10 cellular contexts compared by ENCODE assay signal in genomic region chr7:73555411-73555982, GRCh38. TPM values are rescaled to one million over a fixed set of nuclear protein-coding genes. Genes with fewer than 3 reads are reported as not detected.
DNase-seq lines count a peak whose midpoint lies in the region; ATAC-seq, FAIRE-seq and TF ChIP-seq lines count a peak whose summit lies in the region.
"Had no signal": no experiment of that assay in that cellular context is flagged by ENCODE, and none has a peak within 500 bp of the region (broad histone marks: within the 10 kb centered on the region; RNA-seq: fewer than 3 reads in every experiment).

No MANE protein-coding gene starts in this region.

- TF ChIP-seq EP300 in HepG2 (IDR thresholded peaks at IDR 0.05; ENCODE audit: low read depth in 2 of 2, low read length in 2 of 2) (no peak), HepG2 (CRISPR knock-in tag; IDR thresholded peaks at IDR 0.05; ENCODE audit: borderline replicate concordance) (no peak)

- DNase-seq in HepG2 (ENCODE audit: low spot score) (no peak), right lobe of liver (no peak), lower lobe of right lung (no peak), vagina (ENCODE audit: extremely low spot score in 2 of 2) (no peak), GM13977 (ENCODE audit: low spot score) (no peak), superior temporal gyrus (ENCODE audit: extremely low spot score) (no peak), NCI-H128 (lab: John Stamatoyannopoulos, UW; ENCODE audit: unreplicated experiment) (no peak)
- DNase-seq: caudate nucleus had no signal

- FAIRE-seq in HepG2 (lab: Jason Lieb, UNC) = no peak
- FAIRE-seq: G401.6 had no signal

- H2AFZ ChIP-seq in HepG2 (ENCODE audit: low read length) = no peak overlapping the region

- no peaks in the 10 kb centered on the region for H3K9me3 Mint-ChIP-seq in activated naive CD8-positive, alpha-beta T cell (ENCODE audit: low read depth)

- peak overlapping the region; percentile 94; the same call in 1 of the 2 replicates for H3K9ac ChIP-seq in HepG2 (ENCODE audit: insufficient read depth, low read depth, low read length)

- no peaks in the 10 kb centered on the region for H3K27me3 Mint-ChIP-seq in activated naive CD8-positive, alpha-beta T cell

- H3K79me2 ChIP-seq in HepG2 (ENCODE audit: insufficient read depth, low read length) = peaks cover 27% of the 10 kb centered on the region

- H3K27me3 ChIP-seq in HepG2 (ENCODE audit: control insufficient read depth in 1 of 2, insufficient read depth in 2 of 2, low read length in 2 of 2) (no peaks in the 10 kb centered on the region; a peak in 1 of 5 replicates), right lobe of liver (no peaks in the 10 kb centered on the region), lower lobe of right lung (ENCODE audit: low read depth) (no peaks in the 10 kb centered on the region), vagina (no peaks in the 10 kb centered on the region)

- TF ChIP-seq POLR2A in HepG2 (IDR thresholded peaks at IDR 0.05; ENCODE audit: insufficient read depth in 1 of 2, low read depth in 2 of 2, low read length in 2 of 2) (no peak), right lobe of liver (IDR thresholded peaks at IDR 0.05) (no peak), vagina (IDR thresholded peaks at IDR 0.05) (no peak)

- H4K20me1 ChIP-seq in HepG2 (ENCODE audit: insufficient read depth, low read length) = peaks cover 5% of the 10 kb centered on the region; the same call in 1 of the 2 replicates

- CTCF ChIA-PET in HepG2 (lab: Yijun Ruan, JAX; ENCODE audit: low intra/inter-chr PET ratio, low total read pairs) = no interaction called here

- H3K4me1 Mint-ChIP-seq in activated naive CD8-positive, alpha-beta T cell (ENCODE audit: low read depth) = peaks cover 41% of the 10 kb centered on the region

- peaks cover 0 to 15% of the 10 kb centered on the region in 2 experiments; a peak in 3 of 5 replicates for H3K36me3 ChIP-seq in HepG2 (replicated peaks in 1 of 2; ENCODE audit: control insufficient read depth in 1 of 2, insufficient read depth in 2 of 2, low read length in 2 of 2)
- H3K36me3 ChIP-seq in right lobe of liver = peaks cover 0 to 40% (median 12%) of the 10 kb centered on the region in 4 donors
- peaks cover 36% of the 10 kb centered on the region for H3K36me3 ChIP-seq in lower lobe of right lung
- peaks cover 0 to 26% of the 10 kb centered on the region in 2 donors for H3K36me3 ChIP-seq in vagina

- in situ Hi-C loops in HepG2 (cut with HindIII; ENCODE audit: extremely low pct_ligation_motif_present, low pct_unique_long_range_greater_than_20kb) (no loop called here), GM13977 (cut with MboI; ENCODE audit: low pct_unique_long_range_greater_than_20kb, low sequenced_read_pairs, unreplicated experiment) (no loop called here)

- TF ChIP-seq CTCF in HepG2 (CRISPR knock-in tag; IDR thresholded peaks at IDR 0.05) = no peak
- no peak for TF ChIP-seq CTCF in right lobe of liver (IDR thresholded peaks at IDR 0.05)
- no peak for TF ChIP-seq CTCF in lower lobe of right lung (IDR thresholded peaks at IDR 0.05)
- TF ChIP-seq CTCF in vagina (IDR thresholded peaks at IDR 0.05) = no peak
- TF ChIP-seq CTCF in GM13977 (IDR thresholded peaks at IDR 0.05; ENCODE audit: extremely low read depth, insufficient read depth, missing control alignments) = no peak

- intact Hi-C loops in HepG2 (cut with micrococcal nuclease; ENCODE audit: unreplicated experiment) = loop anchor here (5.0 kb wide), 1 partner anchor 33 kb away; the partner anchor contains the start of gene BAZ1B
- intact Hi-C loops in right lobe of liver (cut with DNase I) = loop anchor here (5.0 kb wide), 1 partner anchor 33 kb away; the partner anchor contains the start of gene BAZ1B (in 2 of the 2)
- intact Hi-C loops in lower lobe of right lung (cut with DNase I) = no loop called here
- intact Hi-C loops in vagina (cut with DNase I) = loop anchor here (5.0 kb wide), 1 partner anchor 33 kb away; the partner anchor contains the start of gene BAZ1B

- H3K9me3 ChIP-seq in HepG2 (ENCODE audit: low read length) (no peaks in the 10 kb centered on the region), right lobe of liver (no peaks in the 10 kb centered on the region), lower lobe of right lung (no peaks in the 10 kb centered on the region), vagina (no peaks in the 10 kb centered on the region)

- H3K4me3 ChIP-seq in HepG2 (replicated peaks in 1 of 3; ENCODE audit: insufficient read depth in 1 of 3, low read depth in 2 of 3, low read length in 3 of 3) = peak overlapping the region; percentile 77 to 90 (median 86); a peak in 3 of 6 replicates
- no peak overlapping the region for H3K4me3 ChIP-seq in right lobe of liver
- H3K4me3 ChIP-seq in lower lobe of right lung = peak overlapping the region; percentile 73
- peak overlapping the region; percentile 73 to 95 for H3K4me3 ChIP-seq in vagina

- no peak for ATAC-seq in HepG2
- no peak for ATAC-seq in right lobe of liver
- no peak for ATAC-seq in lower lobe of right lung

- H3K4me2 ChIP-seq in HepG2 (ENCODE audit: low read depth, low read length) = peak overlapping the region; percentile 88

- H3K27ac ChIP-seq in HepG2 (ENCODE audit: extremely low read length, insufficient read depth, low read length) (no peak overlapping the region), right lobe of liver (no peak overlapping the region), lower lobe of right lung (peak overlapping the region; percentile 97), vagina (peak overlapping the region; percentile 99)

- H3K36me3 Mint-ChIP-seq in activated naive CD8-positive, alpha-beta T cell = no peaks in the 10 kb centered on the region

- POLR2A ChIA-PET in HepG2 (lab: Yijun Ruan, JAX) = no interaction called here

- no peak for TF ChIP-seq RAD21 in HepG2 (CRISPR knock-in tag; IDR thresholded peaks at IDR 0.05)

- peak overlapping the region; percentile 69 for H3K27ac Mint-ChIP-seq in activated naive CD8-positive, alpha-beta T cell

- peak overlapping the region; percentile 94 for H3K4me3 Mint-ChIP-seq in activated naive CD8-positive, alpha-beta T cell

- 85% methylated on average over 6 of the region's 6 CpGs for WGBS in HepG2 (ENCODE audit: low lambda C conversion rate)
- 65% methylated on average over 6 of the region's 6 CpGs for WGBS in right lobe of liver (ENCODE audit: insufficient coverage, low coverage, low lambda C conversion rate, missing lambda C conversion rate)

- BruUV-seq in HepG2 (replicated peaks; lab: Mats Ljungman, UMichigan) = no TSS peak

- H3K4me1 ChIP-seq in HepG2 (ENCODE audit: insufficient read depth, low read length) = peaks cover 45% of the 10 kb centered on the region
- H3K4me1 ChIP-seq in right lobe of liver = peaks cover 0 to 16% (median 8%) of the 10 kb centered on the region in 4 donors
- peaks cover 24% of the 10 kb centered on the region for H3K4me1 ChIP-seq in lower lobe of right lung
- H3K4me1 ChIP-seq in vagina = peaks cover 24% of the 10 kb centered on the region

RNA-seq across cellular contexts. Expression of gene BCL7B, which starts 2.0 kb away (rescaled TPM):
- total RNA-seq in HepG2 (2016; rRNA removed; fragmentation: Illumina TruSeq; extraction: Trizol) = 22.1 and 24.3 TPM in 2 replicates
- 46.0 and 47.6 TPM in 2 replicates for total RNA-seq in HepG2 (2016; cell fraction: cytosol; rRNA removed; fragmentation: Illumina TruSeq; extraction: Trizol; ENCODE audit: low read depth)
- 17.6 and 24.7 TPM in 2 replicates for total RNA-seq in HepG2 (2016; cell fraction: insoluble cytoplasmic fraction; rRNA removed; fragmentation: Illumina TruSeq; extraction: Trizol)
- 71.6 and 76.1 TPM in 2 replicates for total RNA-seq in HepG2 (2016; cell fraction: membrane; rRNA removed; fragmentation: Illumina TruSeq; extraction: Trizol)
- total RNA-seq in HepG2 (2016; cell fraction: nucleus; rRNA removed; fragmentation: Illumina TruSeq; extraction: Trizol) = 13.2 and 14.6 TPM in 2 replicates
- 38.2 and 38.3 TPM in 2 replicates for polyA plus RNA-seq in HepG2 (2011; rRNA removed)
- 26.3 and 36.9 TPM in 2 replicates for polyA plus RNA-seq in HepG2 (2011; cell fraction: cytosol; rRNA removed)
- 18.9 and 21.3 TPM in 2 replicates for polyA plus RNA-seq in HepG2 (2011; cell fraction: nucleus; rRNA removed)
- 17.2 and 21.1 TPM in 2 replicates for polyA plus RNA-seq in HepG2 (2012)
- polyA plus RNA-seq in HepG2 (2016; cell fraction: cytosol; fragmentation: Illumina TruSeq; extraction: Trizol; ENCODE audit: low read depth) = 67.1 and 73.8 TPM in 2 replicates
- 26.5 and 34.4 TPM in 2 replicates for polyA plus RNA-seq in HepG2 (2016; cell fraction: insoluble cytoplasmic fraction; fragmentation: Illumina TruSeq; extraction: Trizol; ENCODE audit: low read depth)
- 87.1 and 87.3 TPM in 2 replicates for polyA plus RNA-seq in HepG2 (2016; cell fraction: membrane; fragmentation: Illumina TruSeq; extraction: Trizol; ENCODE audit: low read depth)
- polyA plus RNA-seq in HepG2 (2016; cell fraction: nucleus; fragmentation: Illumina TruSeq; extraction: Trizol; ENCODE audit: insufficient read depth, low read depth) = 31.2 and 33.1 TPM in 2 replicates
- 47.1 and 98.7 TPM in 2 replicates for polyA minus RNA-seq in HepG2 (2011; rRNA and poly(A)+ RNA removed; ENCODE audit: low replicate concordance)
- 17.2 and 21.1 TPM in 2 replicates for polyA minus RNA-seq in HepG2 (2011; cell fraction: cytosol; rRNA and poly(A)+ RNA removed)
- 13.4 and 13.7 TPM in 2 replicates for polyA minus RNA-seq in HepG2 (2011; cell fraction: nucleus; rRNA and poly(A)+ RNA removed)
- total RNA-seq in right lobe of liver = 10 to 100 TPM; 19.3 to 45.6 (median 21.3) TPM
- 52.8 TPM for total RNA-seq in lower lobe of right lung
- 57.0 TPM for total RNA-seq in vagina

RNA-seq across cellular contexts. Expression of gene TBL2, which starts 22.9 kb away (rescaled TPM):
- total RNA-seq in HepG2 (2016; rRNA removed; fragmentation: Illumina TruSeq; extraction: Trizol) (17.7 and 47.2 TPM in 2 replicates), right lobe of liver (10 to 100 TPM; 12.3 to 31.1 (median 16.6) TPM), lower lobe of right lung (27.9 TPM), vagina (29.0 TPM)
- total RNA-seq in HepG2 (2016; cell fraction: cytosol; rRNA removed; fragmentation: Illumina TruSeq; extraction: Trizol; ENCODE audit: low read depth) = 15.6 and 16.0 TPM in 2 replicates
- total RNA-seq in HepG2 (2016; cell fraction: insoluble cytoplasmic fraction; rRNA removed; fragmentation: Illumina TruSeq; extraction: Trizol) = 18.0 and 45.6 TPM in 2 replicates
- total RNA-seq in HepG2 (2016; cell fraction: membrane; rRNA removed; fragmentation: Illumina TruSeq; extraction: Trizol) = 19.6 and 21.4 TPM in 2 replicates
- total RNA-seq in HepG2 (2016; cell fraction: nucleus; rRNA removed; fragmentation: Illumina TruSeq; extraction: Trizol) = 39.7 and 53.4 TPM in 2 replicates
- 43.4 and 51.8 TPM in 2 replicates for polyA plus RNA-seq in HepG2 (2011; rRNA removed)
- polyA plus RNA-seq in HepG2 (2011; cell fraction: cytosol; rRNA removed) = 34.9 and 60.3 TPM in 2 replicates
- polyA plus RNA-seq in HepG2 (2011; cell fraction: nucleus; rRNA removed) = 48.6 and 49.4 TPM in 2 replicates
- polyA plus RNA-seq in HepG2 (2012) = 20.5 and 28.9 TPM in 2 replicates
- polyA plus RNA-seq in HepG2 (2016; cell fraction: cytosol; fragmentation: Illumina TruSeq; extraction: Trizol; ENCODE audit: low read depth) = 5.7 and 6.6 TPM in 2 replicates
- 12.8 and 15.1 TPM in 2 replicates for polyA plus RNA-seq in HepG2 (2016; cell fraction: insoluble cytoplasmic fraction; fragmentation: Illumina TruSeq; extraction: Trizol; ENCODE audit: low read depth)
- polyA plus RNA-seq in HepG2 (2016; cell fraction: membrane; fragmentation: Illumina TruSeq; extraction: Trizol; ENCODE audit: low read depth) = 8.4 and 11.1 TPM in 2 replicates
- 59.0 and 65.3 TPM in 2 replicates for polyA plus RNA-seq in HepG2 (2016; cell fraction: nucleus; fragmentation: Illumina TruSeq; extraction: Trizol; ENCODE audit: insufficient read depth, low read depth)
- polyA minus RNA-seq in HepG2 (2011; rRNA and poly(A)+ RNA removed; ENCODE audit: low replicate concordance) = 93.7 and 149 TPM in 2 replicates
- 63.0 and 87.1 TPM in 2 replicates for polyA minus RNA-seq in HepG2 (2011; cell fraction: cytosol; rRNA and poly(A)+ RNA removed)
- 28.2 and 35.2 TPM in 2 replicates for polyA minus RNA-seq in HepG2 (2011; cell fraction: nucleus; rRNA and poly(A)+ RNA removed)

RNA-seq across cellular contexts. Expression of gene BAZ1B, which starts 33.4 kb away (rescaled TPM):
- 69.4 and 93.4 TPM in 2 replicates for total RNA-seq in HepG2 (2016; rRNA removed; fragmentation: Illumina TruSeq; extraction: Trizol)
- total RNA-seq in HepG2 (2016; cell fraction: cytosol; rRNA removed; fragmentation: Illumina TruSeq; extraction: Trizol; ENCODE audit: low read depth) = 29.9 and 35.0 TPM in 2 replicates
- 68.0 and 83.9 TPM in 2 replicates for total RNA-seq in HepG2 (2016; cell fraction: insoluble cytoplasmic fraction; rRNA removed; fragmentation: Illumina TruSeq; extraction: Trizol)
- 26.8 and 29.8 TPM in 2 replicates for total RNA-seq in HepG2 (2016; cell fraction: membrane; rRNA removed; fragmentation: Illumina TruSeq; extraction: Trizol)
- total RNA-seq in HepG2 (2016; cell fraction: nucleus; rRNA removed; fragmentation: Illumina TruSeq; extraction: Trizol) = 55.8 and 62.8 TPM in 2 replicates
- 16.0 and 18.6 TPM in 2 replicates for polyA plus RNA-seq in HepG2 (2011; rRNA removed)
- 11.7 and 16.5 TPM in 2 replicates for polyA plus RNA-seq in HepG2 (2011; cell fraction: cytosol; rRNA removed)
- 12.5 and 14.6 TPM in 2 replicates for polyA plus RNA-seq in HepG2 (2011; cell fraction: nucleus; rRNA removed)
- 30.4 and 30.5 TPM in 2 replicates for polyA plus RNA-seq in HepG2 (2012)
- polyA plus RNA-seq in HepG2 (2016; cell fraction: cytosol; fragmentation: Illumina TruSeq; extraction: Trizol; ENCODE audit: low read depth) = 2.1 and 2.4 TPM in 2 replicates
- 54.0 and 59.8 TPM in 2 replicates for polyA plus RNA-seq in HepG2 (2016; cell fraction: insoluble cytoplasmic fraction; fragmentation: Illumina TruSeq; extraction: Trizol; ENCODE audit: low read depth)
- polyA plus RNA-seq in HepG2 (2016; cell fraction: membrane; fragmentation: Illumina TruSeq; extraction: Trizol; ENCODE audit: low read depth) = 6.2 and 7.3 TPM in 2 replicates
- polyA plus RNA-seq in HepG2 (2016; cell fraction: nucleus; fragmentation: Illumina TruSeq; extraction: Trizol; ENCODE audit: insufficient read depth, low read depth) = 62.5 and 70.0 TPM in 2 replicates
- polyA minus RNA-seq in HepG2 (2011; rRNA and poly(A)+ RNA removed; ENCODE audit: low replicate concordance) = 27.5 and 49.4 TPM in 2 replicates
- polyA minus RNA-seq in HepG2 (2011; cell fraction: cytosol; rRNA and poly(A)+ RNA removed) = 27.1 and 30.7 TPM in 2 replicates
- 31.3 and 44.1 TPM in 2 replicates for polyA minus RNA-seq in HepG2 (2011; cell fraction: nucleus; rRNA and poly(A)+ RNA removed)
- total RNA-seq in right lobe of liver = 10 to 100 TPM; 19.3 to 26.2 (median 25.0) TPM
- 56.0 TPM for total RNA-seq in lower lobe of right lung
- total RNA-seq in vagina = 45.4 TPM

Comparison
In these comparisons a context has a peak if more than half of its experiments do, and no peak if none do; other contexts are left out.
1. H3K4me3 ChIP-seq: peak in HepG2 (3 of 3), lower lobe of right lung (single experiment) and vagina (2 of 2); none in right lobe of liver (0 of 3).
2. H3K27ac ChIP-seq: peak in lower lobe of right lung (single experiment) and vagina (single experiment); none in HepG2 (single experiment) and right lobe of liver (0 of 3).